In the genomic region with DNA sequence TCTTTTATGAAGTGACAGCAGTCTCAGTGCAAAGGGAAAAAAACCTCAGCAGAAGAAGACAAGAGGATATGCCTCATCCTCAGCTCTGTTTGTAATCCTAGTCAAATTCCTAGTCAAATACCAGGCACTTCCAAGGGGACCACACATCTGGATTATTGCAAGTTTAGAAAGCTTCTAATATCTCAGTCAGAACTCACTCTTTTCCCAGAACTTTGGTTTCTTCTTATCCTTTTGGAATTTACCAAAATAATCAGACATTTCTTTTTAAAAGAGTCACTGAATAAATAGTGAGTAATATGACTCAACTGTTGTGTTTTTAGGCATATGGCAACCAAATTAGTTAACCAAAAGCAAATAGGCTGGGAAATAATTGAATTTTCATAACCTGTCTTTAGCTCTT, we compare ENCODE assay signal across 19 cellular contexts. TPM values are rescaled to one million over a fixed set of nuclear protein-coding genes. Genes with fewer than 3 reads are reported as not detected.
A peak's percentile ranks its signal among the peaks of the same experiment; 100 is the strongest.
DNase-seq lines count a peak whose midpoint lies in the region; ATAC-seq and TF ChIP-seq lines count a peak whose summit lies in the region.
"Had no signal": no experiment of that assay in that cellular context is flagged by ENCODE, and none has a peak within 500 bp of the region (broad histone marks: within the 10 kb centered on the region; RNA-seq: fewer than 3 reads in every experiment).

No MANE protein-coding gene starts in this region.

- H3K79me1 ChIP-seq in IMR-90 (ENCODE audit: low read depth in 1 of 2, low read length in 2 of 2), result peaks cover 29 to 52% of the 10 kb centered on the region in 2 experiments
- H3K79me1 ChIP-seq in mesenchymal stem cell (replicated peaks; ENCODE audit: low read length, poor library complexity, severe bottlenecking), result no peaks in the 10 kb centered on the region

- H3K14ac ChIP-seq in IMR-90 (replicated peaks; ENCODE audit: low read depth, low read length) (no peak overlapping the region), mesenchymal stem cell (ENCODE audit: low read length in 2 of 2) (no peak overlapping the region)

- H4K5ac ChIP-seq in IMR-90 (ENCODE audit: low read depth, low read length), result no peak overlapping the region

- DNase-seq in AG04450 (ENCODE audit: low read depth, low spot score) (peak; percentile 70), IMR-90 (peak; percentile 95), brain microvascular endothelial cell (peak; percentile 81), mesenchymal stem cell (peak; percentile 17), SJCRH30 (no peak)
- no peak for DNase-seq in stimulated activated CD4-positive, alpha-beta T cell treated with anti-CD3 and anti-CD28 coated beads, Interleukin-1b, Interleukin-23, amount 100 ng/mL, for 48 hours
- no peak for DNase-seq in activated T-cell treated with anti-CD3 and anti-CD28 coated beads, Interleukin-2, amount 50 U/mL, for 1 hour
- DNase-seq: activated CD8-positive, alpha-beta T cell treated with anti-CD3 and anti-CD28 coated beads for 36 hours; AML-193; amniotic stem cell; hippocampal formation; NCI-H2029; pancreas; stimulated activated naive CD4-positive, alpha-beta T cell treated with Interleukin-2 at 50 U/mL for 16 hours had no signal

- no peak overlapping the region for H2BK15ac ChIP-seq in IMR-90 (ENCODE audit: low read depth, low read length)
- H2BK15ac ChIP-seq in mesenchymal stem cell (ENCODE audit: low read depth, poor library complexity, severe bottlenecking), result no peak overlapping the region

- H3K9ac ChIP-seq in IMR-90 (ENCODE audit: low read depth, low read length) (no peak overlapping the region), mesenchymal stem cell (ENCODE audit: low read length) (peak overlapping the region; percentile 65)

- no peak overlapping the region for H2AK9ac ChIP-seq in IMR-90 (replicated peaks; ENCODE audit: low read depth, low read length, poor library complexity)

- no peak overlapping the region for H2BK20ac ChIP-seq in IMR-90 (ENCODE audit: low read depth, low read length)

- H3K9me1 ChIP-seq in IMR-90 (ENCODE audit: insufficient read depth, low read length), result peaks cover 5% of the 10 kb centered on the region; the same call in 1 of the 2 replicates

- intact Hi-C loops in IMR-90 (cut with micrococcal nuclease), result no loop called here

- in situ Hi-C loops in IMR-90 (cut with MboI; ENCODE audit: low sequenced_read_pairs), result loop anchor here (25.0 kb wide), 1 partner anchor 1599 kb away; a partner anchor contains a TSS
- in situ Hi-C loops in brain microvascular endothelial cell (cut with HindIII; ENCODE audit: low pct_ligation_motif_present, low sequenced_read_pairs), result no loop called here

- H3K4me3 ChIP-seq in AG04450 (ENCODE audit: low read depth, low read length), result no peak overlapping the region
- no peak overlapping the region for H3K4me3 ChIP-seq in IMR-90 (ENCODE audit: insufficient read depth, low read depth, low read length)
- no peak overlapping the region for H3K4me3 ChIP-seq in brain microvascular endothelial cell (ENCODE audit: low read depth, low read length)
- no peak overlapping the region for H3K4me3 ChIP-seq in mesenchymal stem cell (ENCODE audit: insufficient read depth in 1 of 2, low read depth in 1 of 2, low read length in 2 of 2)
- H3K4me3 ChIP-seq in SJCRH30, result no peak overlapping the region
- H3K4me3 ChIP-seq: pancreas had no signal

- no peak overlapping the region for H3K23ac ChIP-seq in IMR-90 (ENCODE audit: low read depth, low read length)
- no peak overlapping the region for H3K23ac ChIP-seq in mesenchymal stem cell (ENCODE audit: low read length in 2 of 2)

- H3K4me1 ChIP-seq in IMR-90 (ENCODE audit: control insufficient read depth, insufficient read depth, low read length) (peaks cover 8% of the 10 kb centered on the region; the same call in 1 of the 2 replicates), mesenchymal stem cell (ENCODE audit: control insufficient read depth, insufficient read depth, low read depth, low read length) (peaks cover 3% of the 10 kb centered on the region), SJCRH30 (peaks cover 3% of the 10 kb centered on the region; the same call in 1 of the 2 replicates)
- H3K4me1 ChIP-seq: pancreas had no signal

- dilution Hi-C loops in IMR-90 (cut with HindIII; ENCODE audit: low sequenced_read_pairs, unreplicated experiment), result no loop called here

- H2BK120ac ChIP-seq in IMR-90 (ENCODE audit: low read depth, low read length), result no peak overlapping the region
- no peak overlapping the region for H2BK120ac ChIP-seq in mesenchymal stem cell (ENCODE audit: low read depth, low read length)

- H4K91ac ChIP-seq in IMR-90 (ENCODE audit: insufficient read depth, low read depth, low read length) (no peak overlapping the region), mesenchymal stem cell (ENCODE audit: low read length) (no peak overlapping the region)

- peak overlapping the region in 1 of 2 experiments; percentile 49; a peak in 1 of 4 replicates for H4K8ac ChIP-seq in IMR-90 (ENCODE audit: low read depth in 2 of 2, low read length in 2 of 2)
- no peak overlapping the region for H4K8ac ChIP-seq in mesenchymal stem cell (ENCODE audit: low read length)

- H3K27ac ChIP-seq in AG04450 (ENCODE audit: low read depth, low read length), result no peak overlapping the region
- H3K27ac ChIP-seq in IMR-90 (ENCODE audit: insufficient read depth, low read length), result no peak overlapping the region
- H3K27ac ChIP-seq in brain microvascular endothelial cell, result peak overlapping the region; percentile 84
- H3K27ac ChIP-seq in mesenchymal stem cell (ENCODE audit: low read length, poor library complexity, severe bottlenecking), result no peak overlapping the region
- H3K27ac ChIP-seq in SJCRH30, result no peak overlapping the region
- H3K27ac ChIP-seq: pancreas had no signal

- ATAC-seq in IMR-90 (ENCODE audit: low read depth), result peak; percentile 79
- no peak for ATAC-seq in GM19463 (IDR thresholded peaks at IDR 0.05; ENCODE audit: unreplicated experiment)
- ATAC-seq: activated CD8-positive, alpha-beta T cell treated with anti-CD3 and anti-CD28 coated beads for 36 hours; activated T-helper 17 cell treated with anti-CD3 and anti-CD28 coated beads, Interleukin-2, amount 50 U/mL, for 72 hours; esophagus mucosa; pancreas had no signal

- H3K18ac ChIP-seq in IMR-90 (ENCODE audit: low read depth, low read length) (no peak overlapping the region; the same call in 1 of the 2 replicates), mesenchymal stem cell (ENCODE audit: low read depth in 1 of 2, low read length in 2 of 2) (no peak overlapping the region)

- no peak overlapping the region for H2BK12ac ChIP-seq in mesenchymal stem cell (ENCODE audit: low read length in 2 of 2)

- TF ChIP-seq CTCF in AG04450 (IDR thresholded peaks at IDR 0.05; ENCODE audit: low read depth, low read length) (no peak), IMR-90 (conservative IDR thresholded peaks at IDR 0.05; ENCODE audit: low read depth, low read length) (no peak), brain microvascular endothelial cell (IDR thresholded peaks at IDR 0.05; ENCODE audit: low read depth, low read length, missing control alignments) (no peak)

- H4K20me1 ChIP-seq in IMR-90 (ENCODE audit: insufficient read depth, low read length), result no peaks in the 10 kb centered on the region

- no peak overlapping the region for H3K4ac ChIP-seq in IMR-90 (ENCODE audit: low read depth, low read length)
- H3K4ac ChIP-seq in mesenchymal stem cell (ENCODE audit: low read depth in 1 of 2, low read length in 2 of 2), result no peak overlapping the region

- CTCF ChIA-PET in AG04450 (lab: Charles Lee), result no interaction called here
- CTCF ChIA-PET in IMR-90 (lab: Yijun Ruan, JAX), result interaction anchor here (1.0 kb wide), 1 partner anchor 37 kb away, joined by 3 read pairs; no protein-coding TSS in a partner anchor

- no peak overlapping the region for H2AFZ ChIP-seq in IMR-90 (replicated peaks; ENCODE audit: low read length, poor library complexity)
- no peak overlapping the region for H2AFZ ChIP-seq in mesenchymal stem cell (ENCODE audit: low read depth, low read length)

- H2AK5ac ChIP-seq in IMR-90 (ENCODE audit: low read depth, low read length) (no peak overlapping the region), mesenchymal stem cell (ENCODE audit: low read length, severe bottlenecking) (no peak overlapping the region)

- H3K27me3 ChIP-seq in AG04450 (ENCODE audit: control insufficient read depth, insufficient read depth, low read length), result no peaks in the 10 kb centered on the region
- no peaks in the 10 kb centered on the region for H3K27me3 ChIP-seq in IMR-90 (ENCODE audit: control insufficient read depth, insufficient read depth, low read length)
- H3K27me3 ChIP-seq in brain microvascular endothelial cell (replicated peaks), result no peaks in the 10 kb centered on the region
- H3K27me3 ChIP-seq in mesenchymal stem cell (ENCODE audit: control insufficient read depth in 1 of 2, insufficient read depth in 1 of 2, low read length in 2 of 2), result no peaks in the 10 kb centered on the region
- no peaks in the 10 kb centered on the region for H3K27me3 ChIP-seq in SJCRH30
- H3K27me3 ChIP-seq: pancreas had no signal

- TF ChIP-seq RAD21 in IMR-90 (IDR thresholded peaks at IDR 0.05; ENCODE audit: low read length), result no peak; the same call in 1 of the 2 replicates

- H2BK5ac ChIP-seq in IMR-90 (ENCODE audit: low read depth, low read length, poor library complexity, severe bottlenecking), result peak overlapping the region; percentile 77
- no peak overlapping the region for H2BK5ac ChIP-seq in mesenchymal stem cell (ENCODE audit: low read depth, low read length, poor library complexity, severe bottlenecking)

- H3K36me3 ChIP-seq in IMR-90 (ENCODE audit: control insufficient read depth, insufficient read depth, low read length) (no peaks in the 10 kb centered on the region; the same call in 1 of the 2 replicates), brain microvascular endothelial cell (replicated peaks) (no peaks in the 10 kb centered on the region), mesenchymal stem cell (ENCODE audit: control insufficient read depth in 1 of 2, insufficient read depth in 2 of 2, low read depth in 1 of 2, low read length in 2 of 2) (peaks cover 0 to 71% of the 10 kb centered on the region in 2 experiments), SJCRH30 (no peaks in the 10 kb centered on the region)
- H3K36me3 ChIP-seq: pancreas had no signal

- TF ChIP-seq POLR2A in IMR-90 (IDR thresholded peaks at IDR 0.05; ENCODE audit: low read depth, low read length), result no peak

- no TSS peak for BruUV-seq in IMR-90 (replicated peaks; lab: Mats Ljungman, UMichigan)

- H3K9me3 ChIP-seq in AG04450 (ENCODE audit: control insufficient read depth, insufficient read depth, low read length), result peaks cover 2% of the 10 kb centered on the region; the same call in 1 of the 2 replicates
- H3K9me3 ChIP-seq in IMR-90 (ENCODE audit: control insufficient read depth, insufficient read depth, low read length), result no peaks in the 10 kb centered on the region
- H3K9me3 ChIP-seq in mesenchymal stem cell (ENCODE audit: control insufficient read depth, low read length), result no peaks in the 10 kb centered on the region
- no peaks in the 10 kb centered on the region for H3K9me3 ChIP-seq in SJCRH30 (replicated peaks)
- H3K9me3 ChIP-seq: pancreas had no signal

- H3K4me2 ChIP-seq in IMR-90 (ENCODE audit: low read depth, low read length) (no peak overlapping the region), mesenchymal stem cell (ENCODE audit: low read length, poor library complexity, severe bottlenecking) (no peak overlapping the region)

- H3K56ac ChIP-seq in IMR-90 (ENCODE audit: extremely low read depth, insufficient read depth, low read length), result no peak overlapping the region

- POLR2A ChIA-PET in AG04450 (lab: Yijun Ruan, JAX), result interaction anchor here (0.5 kb wide), 1 partner anchor 114 kb away, joined by 3 read pairs; no protein-coding TSS in a partner anchor
- POLR2A ChIA-PET in IMR-90 (lab: Charles Lee; ENCODE audit: unreplicated experiment), result no interaction called here

RNA-seq across cellular contexts. Expression of a gene that starts 47.8 kb away (rescaled TPM):
- polyA plus RNA-seq in AG04450 (2011; rRNA removed) (88.4 and 107 TPM in 2 replicates), IMR-90 (2012; rRNA removed) (50.0 and 54.7 TPM in 2 replicates)
- polyA minus RNA-seq in AG04450 (2011; rRNA and poly(A)+ RNA removed), result 118 and 128 TPM in 2 replicates
- total RNA-seq in IMR-90 (2012; rRNA removed), result 65.4 and 82.8 TPM in 2 replicates
- polyA plus RNA-seq in IMR-90 (2012; cell fraction: cytosol; rRNA removed), result 21.0 and 21.4 TPM in 2 replicates
- polyA plus RNA-seq in IMR-90 (2012; cell fraction: nucleus; rRNA removed; ENCODE audit: low replicate concordance), result 21.1 and 49.1 TPM in 2 replicates
- polyA plus RNA-seq in mesenchymal stem cell (2013, experiment 1 of 2), result 0.66 TPM
- polyA plus RNA-seq in mesenchymal stem cell (2013, experiment 2 of 2), result 0.56 TPM
- 0.73 and 1.1 TPM in 2 replicates for total RNA-seq in SJCRH30 (2014; rRNA removed; shearing (Covaris generic))
- total RNA-seq: activated CD8-positive, alpha-beta T cell treated with anti-CD3 and anti-CD28 coated beads for 36 hours; activated T-helper 17 cell treated with anti-CD3 and anti-CD28 coated beads, Interleukin-2, amount 50 U/mL, for 72 hours; NCI-H460; OCI-LY7 had no signal

Comparison
In these comparisons a context has a peak if more than half of its experiments do, and no peak if none do; other contexts are left out.
1. DNase-seq: peak in AG04450 (single experiment), IMR-90 (single experiment), brain microvascular endothelial cell (single experiment) and mesenchymal stem cell (single experiment); none in stimulated activated CD4-positive, alpha-beta T cell treated with anti-CD3 and anti-CD28 coated beads, Interleukin-1b, Interleukin-23, amount 100 ng/mL, for 48 hours (single experiment), activated T-cell treated with anti-CD3 and anti-CD28 coated beads, Interleukin-2, amount 50 U/mL, for 1 hour (single experiment) and SJCRH30 (0 of 2).
2. RNA of a gene that starts 47.8 kb away (total RNA-seq): 65.4 to 82.8 TPM in IMR-90; 0.73 to 1.1 TPM in SJCRH30; every median in the first group is over 10 times any median in the second.